In genomic region chr18:68466714-68467113, GRCh38 we compare ENCODE assay signal across 36 cellular contexts.
"Had no signal": no experiment of that assay in that cellular context is flagged by ENCODE, and none has a peak within 500 bp of the region (broad histone marks: within the 10 kb centered on the region; RNA-seq: fewer than 3 reads in every experiment).

No MANE protein-coding gene starts in this region.

- DNase-seq: activated CD4-positive, alpha-beta memory T cell treated with anti-CD3 and anti-CD28 coated beads, Interleukin-2, amount 10 ng/mL, durations not matched to agents 7 days and 5 days; activated CD4-positive, alpha-beta T cell treated with anti-CD3 and anti-CD28 coated beads for 1 hour; activated CD4-positive, alpha-beta T cell treated with anti-CD3 and anti-CD28 coated beads for 48 hours; activated CD4-positive, CD25-positive, alpha-beta regulatory T cell; activated CD8-positive, alpha-beta memory T cell treated with anti-CD3 and anti-CD28 coated beads for 24 hours; activated CD8-positive, alpha-beta memory T cell treated with anti-CD3 and anti-CD28 coated beads, Interleukin-2, amount 10 ng/mL, durations not matched to agents 7 days and 5 days; activated CD8-positive, alpha-beta memory T cell treated with anti-CD3 and anti-CD28 coated beads, Interleukin-2, amount 50 U/mL, for 48 hours; activated effector memory CD4-positive, alpha-beta T cell treated with anti-CD3 and anti-CD28 coated beads, Interleukin-2, amount 50 U/mL, for 16 hours; activated naive CD4-positive, alpha-beta T cell; activated naive CD4-positive, alpha-beta T cell treated with anti-CD3 and anti-CD28 coated beads, Interleukin-2, amount 50 U/mL, for 16 hours; activated naive CD8-positive, alpha-beta T cell treated with anti-CD3 and anti-CD28 coated beads for 36 hours; activated T-cell treated with anti-CD3 and anti-CD28 coated beads, Interleukin-2, amount 50 U/mL, for 48 hours; amniotic stem cell; aorta; Karpas-422; KBM-7; MG63; NCI-H1048; NCI-H1105 treated with DMSO at 0.1 percent for 48 hours; NCI-H1436; NCI-H1694; NCI-H1930; NCI-H2081 treated with DMSO at 0.1 percent for 48 hours; NCI-H2171; NCI-H510A; NCI-H526; NCI-H748 treated with DMSO at 0.1 percent for 48 hours; NK-92 treated with Interleukin-12 subunit alpha and Interleukin-12 subunit beta, amount 100 ng/mL, for 24 hours; PC-9; SIG-M5; T-cell; T-helper 17 cell; T-helper 9 cell had no signal

- H3K4me3 Mint-ChIP-seq: activated CD4-positive, alpha-beta memory T cell treated with anti-CD3 and anti-CD28 coated beads, Interleukin-2, amount 10 ng/mL, durations not matched to agents 7 days and 5 days; activated CD8-positive, alpha-beta memory T cell treated with anti-CD3 and anti-CD28 coated beads, Interleukin-2, amount 10 ng/mL, durations not matched to agents 7 days and 5 days; activated naive CD8-positive, alpha-beta T cell treated with anti-CD3 and anti-CD28 coated beads for 36 hours; T-cell; T-helper 17 cell had no signal

- H3K36me3 Mint-ChIP-seq: activated CD8-positive, alpha-beta memory T cell treated with anti-CD3 and anti-CD28 coated beads, Interleukin-2, amount 10 ng/mL, durations not matched to agents 7 days and 5 days; activated naive CD8-positive, alpha-beta T cell treated with anti-CD3 and anti-CD28 coated beads for 36 hours; T-cell had no signal

- ATAC-seq: activated CD8-positive, alpha-beta memory T cell treated with anti-CD3 and anti-CD28 coated beads, Interleukin-2, amount 10 ng/mL, durations not matched to agents 7 days and 5 days; Right ventricle myocardium inferior; SK-N-SH treated with all-trans-retinoic acid at 6 μM for 48 hours; T-cell; T-helper 17 cell had no signal

- H3K27ac Mint-ChIP-seq: activated CD4-positive, alpha-beta memory T cell treated with anti-CD3 and anti-CD28 coated beads, Interleukin-2, amount 10 ng/mL, durations not matched to agents 7 days and 5 days; activated CD8-positive, alpha-beta memory T cell treated with anti-CD3 and anti-CD28 coated beads, Interleukin-2, amount 10 ng/mL, durations not matched to agents 7 days and 5 days; activated naive CD8-positive, alpha-beta T cell treated with anti-CD3 and anti-CD28 coated beads for 36 hours; T-cell; T-helper 17 cell had no signal

- H3K9me3 Mint-ChIP-seq: activated CD4-positive, alpha-beta memory T cell treated with anti-CD3 and anti-CD28 coated beads, Interleukin-2, amount 10 ng/mL, durations not matched to agents 7 days and 5 days; activated naive CD8-positive, alpha-beta T cell treated with anti-CD3 and anti-CD28 coated beads for 36 hours; T-cell had no signal

- H3K4me3 ChIP-seq: breast epithelium, MG63, PC-9 had no signal

- H3K27me3 Mint-ChIP-seq: T-helper 17 cell had no signal
